25 cellular contexts compared by ENCODE assay signal in the genomic region with DNA sequence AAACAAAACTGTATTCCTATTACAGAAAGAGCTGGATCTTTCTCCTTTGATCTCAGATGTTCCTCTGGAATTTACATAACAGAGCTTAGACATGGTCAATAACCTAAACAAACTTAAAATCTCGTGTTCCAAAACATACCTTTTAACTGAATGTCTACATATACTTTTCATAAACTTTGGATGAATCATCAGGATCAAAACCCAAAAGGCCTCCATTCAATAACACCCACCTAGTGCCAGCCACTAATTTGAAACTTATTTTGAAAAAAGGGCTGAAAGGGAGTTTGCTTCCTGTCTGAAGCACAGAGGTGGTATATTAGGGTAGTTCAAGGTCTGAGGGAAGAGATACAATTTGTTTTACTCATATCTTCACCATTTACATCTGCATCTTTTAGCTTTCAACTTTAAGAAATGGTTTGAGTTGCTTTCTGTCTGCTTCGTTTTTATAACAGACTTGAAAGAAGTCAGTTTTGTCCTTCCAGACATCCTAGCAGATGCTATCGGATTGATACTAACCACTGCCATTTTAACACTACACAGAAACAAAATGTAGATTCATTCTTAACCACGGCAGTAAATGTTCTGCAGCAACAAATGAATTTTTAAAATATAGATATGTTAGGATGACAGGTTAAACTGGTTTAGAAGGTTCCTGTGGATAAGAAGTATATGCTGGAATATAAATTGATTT.
DNase-seq lines count a peak whose midpoint lies in the region; ATAC-seq and TF ChIP-seq lines count a peak whose summit lies in the region.
"Had no signal": no experiment of that assay in that cellular context is flagged by ENCODE, and none has a peak within 500 bp of the region (broad histone marks: within the 10 kb centered on the region; RNA-seq: fewer than 3 reads in every experiment).

No MANE protein-coding gene starts in this region.

- H3K79me2 ChIP-seq in SK-N-SH (ENCODE audit: insufficient read depth), result no peaks in the 10 kb centered on the region

- 23% methylated on average over 4 of the region's 4 CpGs for WGBS in SK-N-SH (ENCODE audit: low lambda C conversion rate)

- H3K4me3 ChIP-seq in SK-N-SH (ENCODE audit: low read depth in 2 of 2, low read length in 1 of 2), result no peak overlapping the region
- no peak overlapping the region for H3K4me3 ChIP-seq in fibroblast of villous mesenchyme (ENCODE audit: low read depth, low read length)
- no peak overlapping the region for H3K4me3 ChIP-seq in skeletal muscle satellite cell (ENCODE audit: low read length)
- H3K4me3 ChIP-seq: cardiac muscle cell, GM23338, K562, lower lobe of right lung, tibial nerve had no signal

- TF ChIP-seq CTCF in SK-N-SH (IDR thresholded peaks at IDR 0.05) (no peak), fibroblast of villous mesenchyme (IDR thresholded peaks at IDR 0.05; ENCODE audit: insufficient read depth, low read depth, low read length) (no peak)

- H3K9ac ChIP-seq in SK-N-SH (no peak overlapping the region), skeletal muscle satellite cell (ENCODE audit: low read depth, low read length) (no peak overlapping the region)

- H3K9me2 ChIP-seq in SK-N-SH, result no peaks in the 10 kb centered on the region

- H3K4me2 ChIP-seq in SK-N-SH, result peak overlapping the region; percentile 30; the same call in 1 of the 2 replicates
- peak overlapping the region; percentile 64 for H3K4me2 ChIP-seq in skeletal muscle satellite cell (ENCODE audit: low read length)
- H3K4me2 ChIP-seq: GM23338 had no signal

- no peaks in the 10 kb centered on the region for H3K9me3 ChIP-seq in SK-N-SH
- H3K9me3 ChIP-seq in skeletal muscle satellite cell (replicated peaks; ENCODE audit: low read length), result no peaks in the 10 kb centered on the region
- H3K9me3 ChIP-seq: lower lobe of right lung, tibial nerve had no signal

- no peaks in the 10 kb centered on the region for H4K20me1 ChIP-seq in SK-N-SH (ENCODE audit: insufficient read depth)

- H3K36me3 ChIP-seq in SK-N-SH (replicated peaks in 1 of 2; ENCODE audit: control insufficient read depth in 1 of 2, insufficient read depth in 2 of 2, low read length in 1 of 2), result no peaks in the 10 kb centered on the region
- H3K36me3 ChIP-seq in skeletal muscle satellite cell (ENCODE audit: insufficient read depth, low read length), result no peaks in the 10 kb centered on the region
- H3K36me3 ChIP-seq: cardiac muscle cell, lower lobe of right lung, tibial nerve had no signal

- TF ChIP-seq EP300 in SK-N-SH (IDR thresholded peaks at IDR 0.05; ENCODE audit: borderline replicate concordance in 1 of 2, low read depth in 1 of 2, low read length in 1 of 2), result peak in 1 of 2 experiments; percentile 38; a peak in 1 of 4 replicates

- CTCF ChIA-PET in SK-N-SH (lab: Yijun Ruan, JAX), result no interaction called here

- H3F3A ChIP-seq in SK-N-SH (replicated peaks; ENCODE audit: insufficient read depth), result peaks cover 29% of the 10 kb centered on the region

- DNase-seq in DMS53 (lab: John Stamatoyannopoulos, UW), result peak; percentile 5
- DNase-seq in DMS53 treated with DMSO at 0.1 percent for 48 hours (lab: John Stamatoyannopoulos, UW; ENCODE audit: unreplicated experiment), result no peak
- DNase-seq in SK-N-SH, result no peak
- DNase-seq in fibroblast of villous mesenchyme (ENCODE audit: low read depth), result peak; percentile 21
- no peak for DNase-seq in NOMO-1 treated with DMSO at 0.1 percent for 48 hours (lab: John Stamatoyannopoulos, UW; ENCODE audit: unreplicated experiment)
- no peak for DNase-seq in NCI-H2081 treated with DMSO at 0.1 percent for 48 hours (lab: John Stamatoyannopoulos, UW)
- DNase-seq: activated CD4-positive, CD25-positive, alpha-beta regulatory T cell treated with anti-CD3 and anti-CD28 coated beads, Interleukin-2, amount 50 U/mL, for 72 hours; activated naive CD4-positive, alpha-beta T cell; activated T-cell treated with anti-CD3 and anti-CD28 coated beads, Interleukin-2, amount 50 U/mL, for 24 hours; hypothalamus; islet precursor cell; lower lobe of right lung; NCI-H146; nucleus accumbens; retina; SHP77; stimulated activated naive CD8-positive, alpha-beta T cell treated with anti-CD3 and anti-CD28 coated beads, Interleukin-15, amount 100 ng/mL, for 72 hours; T-cell had no signal

- ATAC-seq in HG03175 (IDR thresholded peaks at IDR 0.05; ENCODE audit: unreplicated experiment), result no peak
- ATAC-seq: GM23338; K562; lower lobe of right lung; stimulated activated naive CD8-positive, alpha-beta T cell treated with anti-CD3 and anti-CD28 coated beads, Interleukin-15, amount 100 ng/mL, for 72 hours; T-cell had no signal

- POLR2A ChIA-PET in SK-N-SH (lab: Yijun Ruan, JAX), result no interaction called here

- H3K4me1 ChIP-seq in SK-N-SH (ENCODE audit: control insufficient read depth in 1 of 2, insufficient read depth in 2 of 2, low read depth in 1 of 2, low read length in 1 of 2), result peaks cover 13 to 18% of the 10 kb centered on the region in 2 experiments
- H3K4me1 ChIP-seq in skeletal muscle satellite cell (ENCODE audit: control insufficient read depth, insufficient read depth, low read length), result peaks cover 46% of the 10 kb centered on the region
- H3K4me1 ChIP-seq: lower lobe of right lung had no signal

- peak overlapping the region; percentile 61 to 92 for H3K27ac ChIP-seq in SK-N-SH (ENCODE audit: low read depth in 2 of 2, low read length in 1 of 2)
- H3K27ac ChIP-seq: 22Rv1, cardiac muscle cell, lower lobe of right lung, tibial nerve had no signal

- peak overlapping the region; percentile 14; the same call in 1 of the 2 replicates for H2AFZ ChIP-seq in SK-N-SH (ENCODE audit: low read depth)
- H2AFZ ChIP-seq: GM23338 had no signal

- H3K27me3 ChIP-seq in SK-N-SH (ENCODE audit: insufficient read depth) (no peaks in the 10 kb centered on the region), skeletal muscle satellite cell (ENCODE audit: control insufficient read depth, insufficient read depth, low read length) (no peaks in the 10 kb centered on the region)
- H3K27me3 ChIP-seq: cardiac muscle cell, tibial nerve had no signal

- TF ChIP-seq RAD21 in SK-N-SH (IDR thresholded peaks at IDR 0.05; ENCODE audit: low read length), result no peak

TF ChIP-seq in SK-N-SH, 30 proteins besides CTCF, POLR2A, EP300 and RAD21 (continues in another document):
- TF ChIP-seq RCOR1 (IDR thresholded peaks at IDR 0.05; ENCODE audit: low read length) (no peak), GABPA (IDR thresholded peaks at IDR 0.05; ENCODE audit: low read depth) (no peak), ELF1 (IDR thresholded peaks at IDR 0.05) (no peak), FOSL2 (IDR thresholded peaks at IDR 0.05; ENCODE audit: borderline replicate concordance, low read depth) (no peak; the same call in 1 of the 2 replicates), CHD2 (IDR thresholded peaks at IDR 0.05; ENCODE audit: low read length, partially characterized antibody) (no peak), POLR2AphosphoS5 (IDR thresholded peaks at IDR 0.05; ENCODE audit: low read depth, low read length) (no peak), GATA2 (CRISPR knock-in tag; IDR thresholded peaks at IDR 0.05) (no peak), TEAD4 (IDR thresholded peaks at IDR 0.05; ENCODE audit: borderline replicate concordance, insufficient read depth) (no peak), RFX5 (IDR thresholded peaks at IDR 0.05; ENCODE audit: low read length) (no peak), YY1 (IDR thresholded peaks at IDR 0.05; ENCODE audit: low read depth) (no peak), JUND (IDR thresholded peaks at IDR 0.05) (peak; percentile 50; the same call in 1 of the 2 replicates), NFIC (IDR thresholded peaks at IDR 0.05; ENCODE audit: borderline replicate concordance) (peak; percentile 24; the same call in 1 of the 2 replicates), TCF12 (IDR thresholded peaks at IDR 0.05) (peak; percentile 86), TAF1 (IDR thresholded peaks at IDR 0.05; ENCODE audit: borderline replicate concordance, low read depth, low read length) (no peak)
- TF ChIP-seq, protein P1, sequence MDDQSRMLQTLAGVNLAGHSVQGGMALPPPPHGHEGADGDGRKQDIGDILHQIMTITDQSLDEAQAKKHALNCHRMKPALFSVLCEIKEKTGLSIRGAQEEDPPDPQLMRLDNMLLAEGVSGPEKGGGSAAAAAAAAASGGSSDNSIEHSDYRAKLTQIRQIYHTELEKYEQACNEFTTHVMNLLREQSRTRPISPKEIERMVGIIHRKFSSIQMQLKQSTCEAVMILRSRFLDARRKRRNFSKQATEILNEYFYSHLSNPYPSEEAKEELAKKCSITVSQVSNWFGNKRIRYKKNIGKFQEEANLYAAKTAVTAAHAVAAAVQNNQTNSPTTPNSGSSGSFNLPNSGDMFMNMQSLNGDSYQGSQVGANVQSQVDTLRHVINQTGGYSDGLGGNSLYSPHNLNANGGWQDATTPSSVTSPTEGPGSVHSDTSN (IDR thresholded peaks at IDR 0.05), result peak; percentile 52; the same call in 1 of the 2 replicates
- TF ChIP-seq, protein P2, sequence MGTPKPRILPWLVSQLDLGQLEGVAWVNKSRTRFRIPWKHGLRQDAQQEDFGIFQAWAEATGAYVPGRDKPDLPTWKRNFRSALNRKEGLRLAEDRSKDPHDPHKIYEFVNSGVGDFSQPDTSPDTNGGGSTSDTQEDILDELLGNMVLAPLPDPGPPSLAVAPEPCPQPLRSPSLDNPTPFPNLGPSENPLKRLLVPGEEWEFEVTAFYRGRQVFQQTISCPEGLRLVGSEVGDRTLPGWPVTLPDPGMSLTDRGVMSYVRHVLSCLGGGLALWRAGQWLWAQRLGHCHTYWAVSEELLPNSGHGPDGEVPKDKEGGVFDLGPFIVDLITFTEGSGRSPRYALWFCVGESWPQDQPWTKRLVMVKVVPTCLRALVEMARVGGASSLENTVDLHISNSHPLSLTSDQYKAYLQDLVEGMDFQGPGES (IDR thresholded peaks at IDR 0.05; ENCODE audit: low read depth, low read length), result no peak
- TF ChIP-seq, protein P3, sequence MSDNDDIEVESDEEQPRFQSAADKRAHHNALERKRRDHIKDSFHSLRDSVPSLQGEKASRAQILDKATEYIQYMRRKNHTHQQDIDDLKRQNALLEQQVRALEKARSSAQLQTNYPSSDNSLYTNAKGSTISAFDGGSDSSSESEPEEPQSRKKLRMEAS (IDR thresholded peaks at IDR 0.05; ENCODE audit: low read depth), result no peak

Comparison
In these comparisons a context has a peak if more than half of its experiments do, and no peak if none do; other contexts are left out.
1. DNase-seq: peak in DMS53 (single experiment) and fibroblast of villous mesenchyme (single experiment); none in DMS53 treated with DMSO at 0.1 percent for 48 hours (single experiment), SK-N-SH (single experiment), NOMO-1 treated with DMSO at 0.1 percent for 48 hours (single experiment) and NCI-H2081 treated with DMSO at 0.1 percent for 48 hours (single experiment).